Comparison of ENCODE assay signal across 13 cellular contexts in the genomic region with DNA sequence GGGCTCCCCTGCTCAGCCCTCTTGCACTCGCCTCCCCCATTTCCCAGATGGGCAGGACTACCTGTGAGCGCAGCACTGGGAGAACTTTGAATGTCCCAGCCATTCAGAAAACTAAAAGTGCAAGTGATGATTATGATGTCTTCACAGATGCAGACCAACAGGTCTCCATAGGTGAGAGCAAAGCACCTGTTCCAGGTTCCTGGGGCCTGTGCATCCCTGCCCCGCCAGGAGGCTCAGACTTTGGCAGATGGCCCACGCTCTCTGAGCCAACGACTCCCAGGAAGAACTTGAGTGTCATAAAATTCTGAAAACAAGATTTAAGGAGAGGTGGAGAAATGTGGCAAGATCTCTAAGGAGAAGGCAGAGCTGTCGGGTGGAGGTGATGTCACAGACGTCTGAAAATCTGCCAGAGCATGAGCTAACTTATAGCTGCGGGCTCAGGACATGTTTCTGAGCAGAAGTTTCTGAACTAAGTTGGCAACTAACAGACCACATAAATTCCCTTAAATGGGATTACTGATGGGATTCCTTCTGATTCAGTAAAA.
DNase-seq lines count a peak whose midpoint lies in the region; ATAC-seq and TF ChIP-seq lines count a peak whose summit lies in the region.
"Had no signal": no experiment of that assay in that cellular context is flagged by ENCODE, and none has a peak within 500 bp of the region (broad histone marks: within the 10 kb centered on the region; RNA-seq: fewer than 3 reads in every experiment).

No MANE protein-coding gene starts in this region.

- DNase-seq in NCI-H82 (lab: John Stamatoyannopoulos, UW) (peak; percentile 18), NCI-H82 treated with DMSO at 0.1 percent for 48 hours (lab: John Stamatoyannopoulos, UW; ENCODE audit: unreplicated experiment) (no peak), epithelial cell of esophagus (ENCODE audit: low read depth) (peak; percentile 89), mesenteric fat pad (ENCODE audit: low spot score) (peak; percentile 37), mucosa of gallbladder (ENCODE audit: low spot score) (no peak), amniotic stem cell (lab: John Stamatoyannopoulos, UW) (no peak)
- DNase-seq in activated CD8-positive, alpha-beta T cell treated with anti-CD3 and anti-CD28 coated beads for 36 hours: no peak
- DNase-seq: AML-193; Calu3; CD4-positive, alpha-beta T cell; DMS 273 treated with DMSO at 0.1 percent for 48 hours; HCEC 1CT had no signal

- H3K4me3 ChIP-seq in epithelial cell of esophagus (ENCODE audit: low read length): no peak overlapping the region
- H3K4me3 ChIP-seq: BLaER1 had no signal

- CTCF ChIA-PET in activated CD8-positive, alpha-beta T cell treated with anti-CD3 and anti-CD28 coated beads for 36 hours (lab: Charles Lee): interaction anchor here (1.8 kb wide), 1 partner anchor 18 kb away, joined by 6 read pairs; no protein-coding TSS in a partner anchor

- no peaks in the 10 kb centered on the region for H3K4me1 Mint-ChIP-seq in activated CD8-positive, alpha-beta T cell treated with anti-CD3 and anti-CD28 coated beads for 36 hours (ENCODE audit: low read depth)

- H3K36me3 Mint-ChIP-seq in activated CD8-positive, alpha-beta T cell treated with anti-CD3 and anti-CD28 coated beads for 36 hours (ENCODE audit: low read depth): no peaks in the 10 kb centered on the region

- TF ChIP-seq CTCF in epithelial cell of esophagus (IDR thresholded peaks at IDR 0.05; ENCODE audit: insufficient read depth, low read depth, low read length, missing control alignments): peak; percentile 40
- no peak for TF ChIP-seq CTCF in activated CD8-positive, alpha-beta T cell treated with anti-CD3 and anti-CD28 coated beads for 36 hours (IDR thresholded peaks at IDR 0.05)

- ATAC-seq in activated CD8-positive, alpha-beta T cell treated with anti-CD3 and anti-CD28 coated beads for 36 hours: no peak

- H3K9me3 Mint-ChIP-seq in activated CD8-positive, alpha-beta T cell treated with anti-CD3 and anti-CD28 coated beads for 36 hours: no peaks in the 10 kb centered on the region
- H3K9me3 Mint-ChIP-seq: CD4-positive, alpha-beta T cell had no signal

- H3K4me3 Mint-ChIP-seq in activated CD8-positive, alpha-beta T cell treated with anti-CD3 and anti-CD28 coated beads for 36 hours: no peak overlapping the region
- H3K4me3 Mint-ChIP-seq: CD4-positive, alpha-beta T cell had no signal

- POLR2A ChIA-PET in activated CD8-positive, alpha-beta T cell treated with anti-CD3 and anti-CD28 coated beads for 36 hours (lab: Charles Lee): no interaction called here

- peaks cover 6% of the 10 kb centered on the region for H3K27me3 Mint-ChIP-seq in activated CD8-positive, alpha-beta T cell treated with anti-CD3 and anti-CD28 coated beads for 36 hours

- intact Hi-C loops in activated CD8-positive, alpha-beta T cell treated with anti-CD3 and anti-CD28 coated beads for 36 hours (cut with micrococcal nuclease): no loop called here

- no peak overlapping the region for H3K27ac Mint-ChIP-seq in activated CD8-positive, alpha-beta T cell treated with anti-CD3 and anti-CD28 coated beads for 36 hours
- H3K27ac Mint-ChIP-seq: CD4-positive, alpha-beta T cell had no signal

Comparison
In these comparisons a context has a peak if more than half of its experiments do, and no peak if none do; other contexts are left out.
1. DNase-seq: peak in NCI-H82 (single experiment), epithelial cell of esophagus (single experiment) and mesenteric fat pad (single experiment); none in NCI-H82 treated with DMSO at 0.1 percent for 48 hours (single experiment), mucosa of gallbladder (single experiment), activated CD8-positive, alpha-beta T cell treated with anti-CD3 and anti-CD28 coated beads for 36 hours (single experiment) and amniotic stem cell (single experiment).